1 cellular context compared by ENCODE assay signal in genomic region chr6:7246401-7247178, GRCh38.
TF ChIP-seq lines count a peak whose summit lies in the region.

No MANE protein-coding gene starts in this region.

TF ChIP-seq in HepG2, 621 proteins besides CTCF, POLR2A, EP300 and RAD21 (continued from another document):
- TF ChIP-seq HMGXB4 (CRISPR knock-in tag; IDR thresholded peaks at IDR 0.05; ENCODE audit: borderline replicate concordance in 1 of 2, low read depth in 1 of 2) (no peak), CSRNP2 (CRISPR knock-in tag; conservative IDR thresholded peaks at IDR 0.05; ENCODE audit: low read depth) (no peak), SP2 (CRISPR knock-in tag; IDR thresholded peaks at IDR 0.05) (no peak), YY1 (IDR thresholded peaks at IDR 0.05; ENCODE audit: insufficient read depth, insufficient replicate concordance, low read depth, low read length) (no peak), HOXA7 (CRISPR knock-in tag; IDR thresholded peaks at IDR 0.05) (no peak), NCOA5 (CRISPR knock-in tag; IDR thresholded peaks at IDR 0.05) (no peak), BHLHE40 (IDR thresholded peaks at IDR 0.05; ENCODE audit: low read length) (no peak), ZNF501 (CRISPR knock-in tag; IDR thresholded peaks at IDR 0.05) (no peak), ZMYM3 (CRISPR knock-in tag; IDR thresholded peaks at IDR 0.05) (no peak), ZBTB38 (CRISPR knock-in tag; IDR thresholded peaks at IDR 0.05) (peak; percentile 59), SETDB1 (CRISPR knock-in tag; IDR thresholded peaks at IDR 0.05; ENCODE audit: borderline replicate concordance) (no peak), AKAP8 (CRISPR knock-in tag; IDR thresholded peaks at IDR 0.05) (no peak), HIVEP1 (CRISPR knock-in tag; IDR thresholded peaks at IDR 0.05) (no peak), HNRNPLL (IDR thresholded peaks at IDR 0.05; ENCODE audit: low read depth, low read length, poor library complexity, severe bottlenecking) (peak; percentile 17), PAWR (CRISPR knock-in tag; IDR thresholded peaks at IDR 0.05; ENCODE audit: borderline replicate concordance) (no peak)
- TF ChIP-seq, protein P1, sequence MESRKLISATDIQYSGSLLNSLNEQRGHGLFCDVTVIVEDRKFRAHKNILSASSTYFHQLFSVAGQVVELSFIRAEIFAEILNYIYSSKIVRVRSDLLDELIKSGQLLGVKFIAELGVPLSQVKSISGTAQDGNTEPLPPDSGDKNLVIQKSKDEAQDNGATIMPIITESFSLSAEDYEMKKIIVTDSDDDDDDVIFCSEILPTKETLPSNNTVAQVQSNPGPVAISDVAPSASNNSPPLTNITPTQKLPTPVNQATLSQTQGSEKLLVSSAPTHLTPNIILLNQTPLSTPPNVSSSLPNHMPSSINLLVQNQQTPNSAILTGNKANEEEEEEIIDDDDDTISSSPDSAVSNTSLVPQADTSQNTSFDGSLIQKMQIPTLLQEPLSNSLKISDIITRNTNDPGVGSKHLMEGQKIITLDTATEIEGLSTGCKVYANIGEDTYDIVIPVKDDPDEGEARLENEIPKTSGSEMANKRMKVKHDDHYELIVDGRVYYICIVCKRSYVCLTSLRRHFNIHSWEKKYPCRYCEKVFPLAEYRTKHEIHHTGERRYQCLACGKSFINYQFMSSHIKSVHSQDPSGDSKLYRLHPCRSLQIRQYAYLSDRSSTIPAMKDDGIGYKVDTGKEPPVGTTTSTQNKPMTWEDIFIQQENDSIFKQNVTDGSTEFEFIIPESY (CRISPR knock-in tag; IDR thresholded peaks at IDR 0.05): peak; percentile 80
- TF ChIP-seq, protein P2, sequence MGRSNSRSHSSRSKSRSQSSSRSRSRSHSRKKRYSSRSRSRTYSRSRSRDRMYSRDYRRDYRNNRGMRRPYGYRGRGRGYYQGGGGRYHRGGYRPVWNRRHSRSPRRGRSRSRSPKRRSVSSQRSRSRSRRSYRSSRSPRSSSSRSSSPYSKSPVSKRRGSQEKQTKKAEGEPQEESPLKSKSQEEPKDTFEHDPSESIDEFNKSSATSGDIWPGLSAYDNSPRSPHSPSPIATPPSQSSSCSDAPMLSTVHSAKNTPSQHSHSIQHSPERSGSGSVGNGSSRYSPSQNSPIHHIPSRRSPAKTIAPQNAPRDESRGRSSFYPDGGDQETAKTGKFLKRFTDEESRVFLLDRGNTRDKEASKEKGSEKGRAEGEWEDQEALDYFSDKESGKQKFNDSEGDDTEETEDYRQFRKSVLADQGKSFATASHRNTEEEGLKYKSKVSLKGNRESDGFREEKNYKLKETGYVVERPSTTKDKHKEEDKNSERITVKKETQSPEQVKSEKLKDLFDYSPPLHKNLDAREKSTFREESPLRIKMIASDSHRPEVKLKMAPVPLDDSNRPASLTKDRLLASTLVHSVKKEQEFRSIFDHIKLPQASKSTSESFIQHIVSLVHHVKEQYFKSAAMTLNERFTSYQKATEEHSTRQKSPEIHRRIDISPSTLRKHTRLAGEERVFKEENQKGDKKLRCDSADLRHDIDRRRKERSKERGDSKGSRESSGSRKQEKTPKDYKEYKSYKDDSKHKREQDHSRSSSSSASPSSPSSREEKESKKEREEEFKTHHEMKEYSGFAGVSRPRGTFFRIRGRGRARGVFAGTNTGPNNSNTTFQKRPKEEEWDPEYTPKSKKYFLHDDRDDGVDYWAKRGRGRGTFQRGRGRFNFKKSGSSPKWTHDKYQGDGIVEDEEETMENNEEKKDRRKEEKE (IDR thresholded peaks at IDR 0.05): no peak
- TF ChIP-seq, protein P3, sequence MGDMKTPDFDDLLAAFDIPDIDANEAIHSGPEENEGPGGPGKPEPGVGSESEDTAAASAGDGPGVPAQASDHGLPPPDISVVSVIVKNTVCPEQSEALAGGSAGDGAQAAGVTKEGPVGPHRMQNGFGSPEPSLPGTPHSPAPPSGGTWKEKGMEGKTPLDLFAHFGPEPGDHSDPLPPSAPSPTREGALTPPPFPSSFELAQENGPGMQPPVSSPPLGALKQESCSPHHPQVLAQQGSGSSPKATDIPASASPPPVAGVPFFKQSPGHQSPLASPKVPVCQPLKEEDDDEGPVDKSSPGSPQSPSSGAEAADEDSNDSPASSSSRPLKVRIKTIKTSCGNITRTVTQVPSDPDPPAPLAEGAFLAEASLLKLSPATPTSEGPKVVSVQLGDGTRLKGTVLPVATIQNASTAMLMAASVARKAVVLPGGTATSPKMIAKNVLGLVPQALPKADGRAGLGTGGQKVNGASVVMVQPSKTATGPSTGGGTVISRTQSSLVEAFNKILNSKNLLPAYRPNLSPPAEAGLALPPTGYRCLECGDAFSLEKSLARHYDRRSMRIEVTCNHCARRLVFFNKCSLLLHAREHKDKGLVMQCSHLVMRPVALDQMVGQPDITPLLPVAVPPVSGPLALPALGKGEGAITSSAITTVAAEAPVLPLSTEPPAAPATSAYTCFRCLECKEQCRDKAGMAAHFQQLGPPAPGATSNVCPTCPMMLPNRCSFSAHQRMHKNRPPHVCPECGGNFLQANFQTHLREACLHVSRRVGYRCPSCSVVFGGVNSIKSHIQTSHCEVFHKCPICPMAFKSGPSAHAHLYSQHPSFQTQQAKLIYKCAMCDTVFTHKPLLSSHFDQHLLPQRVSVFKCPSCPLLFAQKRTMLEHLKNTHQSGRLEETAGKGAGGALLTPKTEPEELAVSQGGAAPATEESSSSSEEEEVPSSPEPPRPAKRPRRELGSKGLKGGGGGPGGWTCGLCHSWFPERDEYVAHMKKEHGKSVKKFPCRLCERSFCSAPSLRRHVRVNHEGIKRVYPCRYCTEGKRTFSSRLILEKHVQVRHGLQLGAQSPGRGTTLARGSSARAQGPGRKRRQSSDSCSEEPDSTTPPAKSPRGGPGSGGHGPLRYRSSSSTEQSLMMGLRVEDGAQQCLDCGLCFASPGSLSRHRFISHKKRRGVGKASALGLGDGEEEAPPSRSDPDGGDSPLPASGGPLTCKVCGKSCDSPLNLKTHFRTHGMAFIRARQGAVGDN (CRISPR knock-in tag; IDR thresholded peaks at IDR 0.05): peak; percentile 17; the same call in 1 of the 2 replicates
